Comparison of ENCODE assay signal across 9 cellular contexts in the genomic region with DNA sequence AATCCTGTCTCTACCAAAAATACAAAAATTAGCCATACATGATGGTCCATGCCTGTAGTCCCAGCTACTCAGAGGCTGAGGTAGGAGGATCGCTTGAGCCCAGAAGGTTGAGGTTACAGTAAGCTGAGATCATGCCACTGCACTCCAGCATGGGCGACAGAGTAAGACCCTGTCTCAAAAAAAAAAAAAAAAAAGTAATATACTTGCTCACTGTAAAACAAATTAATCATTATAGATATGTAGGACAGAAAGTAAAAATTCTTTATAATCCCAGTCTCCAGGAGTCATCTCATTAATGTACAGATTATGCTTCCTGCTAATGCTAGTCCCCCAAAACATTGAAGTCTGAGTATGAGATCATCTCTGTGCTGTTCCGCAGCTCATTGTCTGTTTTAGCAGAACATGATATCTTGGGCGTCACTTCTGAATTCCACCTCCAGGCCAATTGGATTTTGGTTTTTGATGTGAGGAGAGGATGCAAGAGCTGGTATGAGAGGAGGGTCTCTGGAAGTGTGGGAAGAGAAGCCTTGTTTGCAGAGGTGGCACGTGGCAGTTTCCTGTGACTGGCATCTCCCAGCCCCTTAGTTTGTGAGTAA.
DNase-seq lines count a peak whose midpoint lies in the region; ATAC-seq and TF ChIP-seq lines count a peak whose summit lies in the region.
"Had no signal": no experiment of that assay in that cellular context is flagged by ENCODE, and none has a peak within 500 bp of the region (broad histone marks: within the 10 kb centered on the region; RNA-seq: fewer than 3 reads in every experiment).

No MANE protein-coding gene starts in this region.

- DNase-seq in NCI-H2107 treated with DMSO at 0.1 percent for 48 hours (lab: John Stamatoyannopoulos, UW; ENCODE audit: unreplicated experiment) (peak; percentile 72), NCI-H2107 (lab: John Stamatoyannopoulos, UW) (no peak), mesothelial cell of epicardium (ENCODE audit: low spot score in 2 of 2, unreplicated experiment in 2 of 2) (no peak), thoracic aorta (ENCODE audit: low spot score) (no peak)
- no peak for DNase-seq in stimulated activated naive CD8-positive, alpha-beta T cell treated with anti-CD3 and anti-CD28 coated beads, Interleukin-15, Interleukin-2, amounts not matched to agents 100 U/mL and 50 U/mL, for 24 hours

- H3K27me3 Mint-ChIP-seq in mesothelial cell of epicardium (ENCODE audit: low read depth) = no peaks in the 10 kb centered on the region

- peaks cover 14% of the 10 kb centered on the region for H3K36me3 Mint-ChIP-seq in mesothelial cell of epicardium

- ATAC-seq in thoracic aorta (ENCODE audit: insufficient number of reproducible peaks, low FRiP score, low read depth) (no peak), GM19328 (IDR thresholded peaks at IDR 0.05; ENCODE audit: unreplicated experiment) (no peak), HG02759 (IDR thresholded peaks at IDR 0.05; ENCODE audit: unreplicated experiment) (no peak)
- no peak for ATAC-seq in stimulated activated naive CD8-positive, alpha-beta T cell treated with anti-CD3 and anti-CD28 coated beads, Interleukin-15, Interleukin-2, amounts not matched to agents 100 U/mL and 50 U/mL, for 24 hours

- peaks cover 27% of the 10 kb centered on the region for H3K4me1 Mint-ChIP-seq in mesothelial cell of epicardium

- H3K27me3 ChIP-seq in thoracic aorta (replicated peaks; ENCODE audit: insufficient read depth) = no peaks in the 10 kb centered on the region

- H3K4me3 ChIP-seq in thoracic aorta = peak overlapping the region; percentile 56

- H3K4me3 Mint-ChIP-seq in mesothelial cell of epicardium = no peak overlapping the region

- H3K9me3 ChIP-seq in thoracic aorta = no peaks in the 10 kb centered on the region

- H3K4me1 ChIP-seq in thoracic aorta (ENCODE audit: control insufficient read depth in 1 of 2, low read depth in 2 of 2) = peaks cover 28 to 63% of the 10 kb centered on the region in 2 donors

- H3K27ac ChIP-seq in cingulate gyrus (ENCODE audit: low read depth, low read length) = peak overlapping the region; percentile 47
- H3K27ac ChIP-seq in thoracic aorta = peak overlapping the region; percentile 88 to 90
- H3K27ac ChIP-seq: HL-60 had no signal

- H3K9me3 Mint-ChIP-seq in mesothelial cell of epicardium = no peaks in the 10 kb centered on the region

- H3K36me3 ChIP-seq in thoracic aorta = no peaks in the 10 kb centered on the region

- H3K27ac Mint-ChIP-seq in mesothelial cell of epicardium = peak overlapping the region; percentile 78

- TF ChIP-seq CTCF in mesothelial cell of epicardium (IDR thresholded peaks at IDR 0.05; ENCODE audit: unreplicated experiment) = no peak
- TF ChIP-seq CTCF in thoracic aorta (IDR thresholded peaks at IDR 0.05) = no peak
